16 cellular contexts compared by ENCODE assay signal in the genomic region with DNA sequence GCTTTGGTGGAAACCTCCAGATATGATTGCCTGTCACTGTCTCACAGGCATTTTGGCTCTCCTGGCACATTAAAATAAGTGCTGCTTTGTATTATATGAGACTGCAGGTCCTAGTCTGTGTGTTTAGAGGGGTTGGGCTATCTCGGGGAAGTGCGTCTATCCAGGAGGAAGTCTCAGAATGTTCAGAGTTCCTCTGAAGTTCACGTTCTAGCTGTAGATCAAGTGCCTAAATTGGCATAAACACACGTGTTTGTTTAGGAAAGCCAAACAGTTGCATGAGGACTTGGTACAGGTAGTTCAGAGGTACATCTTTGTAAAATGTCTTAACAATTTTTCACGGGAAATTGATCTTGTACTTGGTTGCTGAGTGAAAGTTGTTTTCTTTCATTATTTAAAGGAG. TPM values are rescaled to one million over a fixed set of nuclear protein-coding genes. Genes with fewer than 3 reads are reported as not detected.
"Had no signal": no experiment of that assay in that cellular context is flagged by ENCODE, and none has a peak within 500 bp of the region (broad histone marks: within the 10 kb centered on the region; RNA-seq: fewer than 3 reads in every experiment).

No MANE protein-coding gene starts in this region.

- H3K4me1 ChIP-seq: breast epithelium, foreskin keratinocyte, SJCRH30, upper lobe of right lung had no signal

- H3K4me3 ChIP-seq: breast epithelium, SJCRH30, smooth muscle cell, suprapubic skin, upper lobe of right lung had no signal

- H3K9me3 ChIP-seq: breast epithelium, SJCRH30, suprapubic skin, upper lobe of right lung had no signal

- H3K9me3 Mint-ChIP-seq: T-helper 2 cell treated with Interferon-gamma antibody and Interleukin-4, amounts not matched to agents 5 μg/mL and 100 μg/mL, for 36 hours had no signal

- H3K4me3 Mint-ChIP-seq: activated naive CD8-positive, alpha-beta T cell; T-helper 2 cell treated with Interferon-gamma antibody and Interleukin-4, amounts not matched to agents 5 μg/mL and 100 μg/mL, for 36 hours had no signal

- H3K27me3 ChIP-seq: breast epithelium, foreskin keratinocyte, SJCRH30, suprapubic skin, upper lobe of right lung had no signal

- H3K27me3 Mint-ChIP-seq: activated naive CD8-positive, alpha-beta T cell had no signal

- ATAC-seq: foreskin keratinocyte, left ventricle myocardium superior, right cardiac atrium had no signal

- DNase-seq: aorta; foreskin keratinocyte; head of caudate nucleus; islet precursor cell; left ventricle myocardium superior; right cardiac atrium; SJCRH30; stimulated activated naive CD4-positive, alpha-beta T cell; upper lobe of right lung had no signal

- H3K27ac ChIP-seq: breast epithelium, foreskin keratinocyte, RWPE1, SJCRH30, suprapubic skin, upper lobe of right lung had no signal

- H3K27ac Mint-ChIP-seq: activated naive CD8-positive, alpha-beta T cell; T-helper 2 cell treated with Interferon-gamma antibody and Interleukin-4, amounts not matched to agents 5 μg/mL and 100 μg/mL, for 36 hours had no signal

RNA-seq across cellular contexts. Expression of a gene that starts 36.4 kb away (rescaled TPM):
- total RNA-seq: endothelial cell of umbilical vein had no signal
